ENCODE assay signal across 1 cellular context in the genomic region with DNA sequence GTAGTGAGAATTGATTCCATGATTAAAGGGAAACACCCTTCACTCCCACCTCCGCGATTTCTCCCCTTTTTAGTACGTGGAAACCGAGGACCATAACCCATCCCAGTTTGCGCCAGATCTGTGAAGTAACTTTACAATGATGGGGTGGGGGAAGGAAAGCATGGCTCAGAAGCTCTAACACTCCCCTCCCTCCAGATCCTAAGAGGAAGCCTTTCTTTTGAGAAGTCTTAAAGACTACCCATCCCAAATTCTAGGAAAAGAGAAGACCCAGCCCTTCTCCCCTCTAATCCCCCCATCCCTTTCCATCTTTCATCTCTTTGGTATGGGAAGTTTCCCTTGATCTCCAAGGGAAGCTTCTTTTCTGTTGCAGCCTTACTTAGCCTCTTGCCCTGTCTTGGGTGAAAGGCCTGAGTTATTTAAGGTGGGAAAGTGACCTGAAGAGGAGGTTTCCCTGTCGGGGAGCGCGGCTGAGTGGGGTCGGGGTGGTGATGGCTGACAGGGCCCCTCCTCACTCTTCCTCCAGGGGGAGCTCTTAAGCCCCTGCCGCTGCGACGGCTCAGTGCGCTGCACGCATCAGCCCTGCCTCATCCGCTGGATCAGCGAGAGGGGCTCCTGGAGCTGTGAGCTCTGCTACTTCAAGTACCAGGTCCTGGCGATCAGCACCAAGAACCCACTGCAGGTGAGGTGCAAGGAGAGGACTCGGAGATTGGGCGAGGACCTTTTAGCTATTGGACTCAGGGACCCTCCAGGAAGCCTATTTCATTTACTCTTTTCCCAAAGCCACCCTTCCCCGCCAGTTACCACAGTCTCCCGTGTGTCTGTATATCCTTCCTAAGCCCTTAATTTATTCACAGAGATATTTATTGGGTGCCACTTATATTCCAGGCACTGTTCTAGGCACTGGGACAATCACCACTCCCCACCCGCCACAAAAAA.
TF ChIP-seq lines count a peak whose summit lies in the region.

No MANE protein-coding gene starts in this region.

TF ChIP-seq in HepG2, 621 proteins besides CTCF, POLR2A, EP300 and RAD21 (continued from another document):
- no peak for TF ChIP-seq ZBTB49 (CRISPR knock-in tag; IDR thresholded peaks at IDR 0.05; ENCODE audit: borderline replicate concordance)
- TF ChIP-seq CENPX (CRISPR knock-in tag; IDR thresholded peaks at IDR 0.05): no peak
- TF ChIP-seq, protein P1, sequence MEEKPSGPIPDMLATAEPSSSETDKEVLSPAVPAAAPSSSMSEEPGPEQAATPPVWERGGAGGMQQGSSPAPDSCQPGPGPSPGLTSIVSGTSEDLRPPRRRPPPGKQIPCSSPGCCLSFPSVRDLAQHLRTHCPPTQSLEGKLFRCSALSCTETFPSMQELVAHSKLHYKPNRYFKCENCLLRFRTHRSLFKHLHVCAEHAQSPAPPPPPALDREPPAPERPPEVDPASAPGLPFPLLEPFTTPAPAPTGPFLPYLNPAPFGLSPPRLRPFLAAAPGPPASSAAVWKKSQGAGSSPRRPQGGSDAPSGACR (CRISPR knock-in tag; IDR thresholded peaks at IDR 0.05): no peak
- TF ChIP-seq ZFYVE20 (CRISPR knock-in tag; IDR thresholded peaks at IDR 0.05; ENCODE audit: borderline replicate concordance, low read depth): no peak
- no peak for TF ChIP-seq ZNF580 (CRISPR knock-in tag; IDR thresholded peaks at IDR 0.05; ENCODE audit: borderline replicate concordance, low read depth)
- TF ChIP-seq ATF5 (CRISPR knock-in tag; IDR thresholded peaks at IDR 0.05; ENCODE audit: low read depth): no peak
- TF ChIP-seq, protein P2, sequence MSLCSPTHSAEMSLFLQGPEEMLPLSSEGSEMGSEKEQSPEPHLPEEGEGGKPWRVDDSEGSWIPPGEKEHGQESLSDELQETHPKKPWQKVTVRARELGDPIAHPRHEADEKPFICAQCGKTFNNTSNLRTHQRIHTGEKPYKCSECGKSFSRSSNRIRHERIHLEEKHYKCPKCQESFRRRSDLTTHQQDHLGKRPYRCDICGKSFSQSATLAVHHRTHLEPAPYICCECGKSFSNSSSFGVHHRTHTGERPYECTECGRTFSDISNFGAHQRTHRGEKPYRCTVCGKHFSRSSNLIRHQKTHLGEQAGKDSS (CRISPR knock-in tag; IDR thresholded peaks at IDR 0.05; ENCODE audit: borderline replicate concordance, low read depth): no peak
- TF ChIP-seq, protein P3, sequence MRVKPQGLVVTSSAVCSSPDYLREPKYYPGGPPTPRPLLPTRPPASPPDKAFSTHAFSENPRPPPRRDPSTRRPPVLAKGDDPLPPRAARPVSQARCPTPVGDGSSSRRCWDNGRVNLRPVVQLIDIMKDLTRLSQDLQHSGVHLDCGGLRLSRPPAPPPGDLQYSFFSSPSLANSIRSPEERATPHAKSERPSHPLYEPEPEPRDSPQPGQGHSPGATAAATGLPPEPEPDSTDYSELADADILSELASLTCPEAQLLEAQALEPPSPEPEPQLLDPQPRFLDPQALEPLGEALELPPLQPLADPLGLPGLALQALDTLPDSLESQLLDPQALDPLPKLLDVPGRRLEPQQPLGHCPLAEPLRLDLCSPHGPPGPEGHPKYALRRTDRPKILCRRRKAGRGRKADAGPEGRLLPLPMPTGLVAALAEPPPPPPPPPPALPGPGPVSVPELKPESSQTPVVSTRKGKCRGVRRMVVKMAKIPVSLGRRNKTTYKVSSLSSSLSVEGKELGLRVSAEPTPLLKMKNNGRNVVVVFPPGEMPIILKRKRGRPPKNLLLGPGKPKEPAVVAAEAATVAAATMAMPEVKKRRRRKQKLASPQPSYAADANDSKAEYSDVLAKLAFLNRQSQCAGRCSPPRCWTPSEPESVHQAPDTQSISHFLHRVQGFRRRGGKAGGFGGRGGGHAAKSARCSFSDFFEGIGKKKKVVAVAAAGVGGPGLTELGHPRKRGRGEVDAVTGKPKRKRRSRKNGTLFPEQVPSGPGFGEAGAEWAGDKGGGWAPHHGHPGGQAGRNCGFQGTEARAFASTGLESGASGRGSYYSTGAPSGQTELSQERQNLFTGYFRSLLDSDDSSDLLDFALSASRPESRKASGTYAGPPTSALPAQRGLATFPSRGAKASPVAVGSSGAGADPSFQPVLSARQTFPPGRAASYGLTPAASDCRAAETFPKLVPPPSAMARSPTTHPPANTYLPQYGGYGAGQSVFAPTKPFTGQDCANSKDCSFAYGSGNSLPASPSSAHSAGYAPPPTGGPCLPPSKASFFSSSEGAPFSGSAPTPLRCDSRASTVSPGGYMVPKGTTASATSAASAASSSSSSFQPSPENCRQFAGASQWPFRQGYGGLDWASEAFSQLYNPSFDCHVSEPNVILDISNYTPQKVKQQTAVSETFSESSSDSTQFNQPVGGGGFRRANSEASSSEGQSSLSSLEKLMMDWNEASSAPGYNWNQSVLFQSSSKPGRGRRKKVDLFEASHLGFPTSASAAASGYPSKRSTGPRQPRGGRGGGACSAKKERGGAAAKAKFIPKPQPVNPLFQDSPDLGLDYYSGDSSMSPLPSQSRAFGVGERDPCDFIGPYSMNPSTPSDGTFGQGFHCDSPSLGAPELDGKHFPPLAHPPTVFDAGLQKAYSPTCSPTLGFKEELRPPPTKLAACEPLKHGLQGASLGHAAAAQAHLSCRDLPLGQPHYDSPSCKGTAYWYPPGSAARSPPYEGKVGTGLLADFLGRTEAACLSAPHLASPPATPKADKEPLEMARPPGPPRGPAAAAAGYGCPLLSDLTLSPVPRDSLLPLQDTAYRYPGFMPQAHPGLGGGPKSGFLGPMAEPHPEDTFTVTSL (CRISPR knock-in tag; IDR thresholded peaks at IDR 0.05; ENCODE audit: borderline replicate concordance): no peak
- TF ChIP-seq PAF1 (CRISPR knock-in tag; IDR thresholded peaks at IDR 0.05): no peak
- no peak for TF ChIP-seq MED13 (CRISPR knock-in tag; IDR thresholded peaks at IDR 0.05)
- no peak for TF ChIP-seq ZNF792 (CRISPR knock-in tag; IDR thresholded peaks at IDR 0.05)
- no peak for TF ChIP-seq SMAD1 (CRISPR knock-in tag; IDR thresholded peaks at IDR 0.05; ENCODE audit: borderline replicate concordance, low read depth)
- no peak for TF ChIP-seq ZBTB21 (CRISPR knock-in tag; IDR thresholded peaks at IDR 0.05)
- TF ChIP-seq ZSCAN30 (CRISPR knock-in tag; IDR thresholded peaks at IDR 0.05): no peak
- TF ChIP-seq, protein P4, sequence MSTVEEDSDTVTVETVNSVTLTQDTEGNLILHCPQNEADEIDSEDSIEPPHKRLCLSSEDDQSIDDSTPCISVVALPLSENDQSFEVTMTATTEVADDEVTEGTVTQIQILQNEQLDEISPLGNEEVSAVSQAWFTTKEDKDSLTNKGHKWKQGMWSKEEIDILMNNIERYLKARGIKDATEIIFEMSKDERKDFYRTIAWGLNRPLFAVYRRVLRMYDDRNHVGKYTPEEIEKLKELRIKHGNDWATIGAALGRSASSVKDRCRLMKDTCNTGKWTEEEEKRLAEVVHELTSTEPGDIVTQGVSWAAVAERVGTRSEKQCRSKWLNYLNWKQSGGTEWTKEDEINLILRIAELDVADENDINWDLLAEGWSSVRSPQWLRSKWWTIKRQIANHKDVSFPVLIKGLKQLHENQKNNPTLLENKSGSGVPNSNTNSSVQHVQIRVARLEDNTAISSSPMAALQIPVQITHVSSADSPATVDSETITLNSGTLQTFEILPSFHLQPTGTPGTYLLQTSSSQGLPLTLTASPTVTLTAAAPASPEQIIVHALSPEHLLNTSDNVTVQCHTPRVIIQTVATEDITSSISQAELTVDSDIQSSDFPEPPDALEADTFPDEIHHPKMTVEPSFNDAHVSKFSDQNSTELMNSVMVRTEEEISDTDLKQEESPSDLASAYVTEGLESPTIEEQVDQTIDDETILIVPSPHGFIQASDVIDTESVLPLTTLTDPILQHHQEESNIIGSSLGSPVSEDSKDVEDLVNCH (CRISPR knock-in tag; IDR thresholded peaks at IDR 0.05): no peak
